ENCODE assay signal across 1 cellular context in genomic region chr5:53362521-53362941, GRCh38.
TF ChIP-seq lines count a peak whose summit lies in the region.

No MANE protein-coding gene starts in this region.

TF ChIP-seq in SK-N-SH treated with all-trans-retinoic acid at 6 μM for 48 hours, 23 proteins besides CTCF, POLR2A, EP300 and RAD21 (continued from another document):
- TF ChIP-seq, protein P1, sequence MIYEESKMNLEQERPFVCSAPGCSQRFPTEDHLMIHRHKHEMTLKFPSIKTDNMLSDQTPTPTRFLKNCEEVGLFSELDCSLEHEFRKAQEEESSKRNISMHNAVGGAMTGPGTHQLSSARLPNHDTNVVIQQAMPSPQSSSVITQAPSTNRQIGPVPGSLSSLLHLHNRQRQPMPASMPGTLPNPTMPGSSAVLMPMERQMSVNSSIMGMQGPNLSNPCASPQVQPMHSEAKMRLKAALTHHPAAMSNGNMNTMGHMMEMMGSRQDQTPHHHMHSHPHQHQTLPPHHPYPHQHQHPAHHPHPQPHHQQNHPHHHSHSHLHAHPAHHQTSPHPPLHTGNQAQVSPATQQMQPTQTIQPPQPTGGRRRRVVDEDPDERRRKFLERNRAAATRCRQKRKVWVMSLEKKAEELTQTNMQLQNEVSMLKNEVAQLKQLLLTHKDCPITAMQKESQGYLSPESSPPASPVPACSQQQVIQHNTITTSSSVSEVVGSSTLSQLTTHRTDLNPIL (CRISPR knock-in tag; IDR thresholded peaks at IDR 0.05; ENCODE audit: low read depth), result no peak
- no peak for TF ChIP-seq OSR1 (CRISPR knock-in tag; IDR thresholded peaks at IDR 0.05)
